12 cellular contexts compared by ENCODE assay signal in the genomic region with DNA sequence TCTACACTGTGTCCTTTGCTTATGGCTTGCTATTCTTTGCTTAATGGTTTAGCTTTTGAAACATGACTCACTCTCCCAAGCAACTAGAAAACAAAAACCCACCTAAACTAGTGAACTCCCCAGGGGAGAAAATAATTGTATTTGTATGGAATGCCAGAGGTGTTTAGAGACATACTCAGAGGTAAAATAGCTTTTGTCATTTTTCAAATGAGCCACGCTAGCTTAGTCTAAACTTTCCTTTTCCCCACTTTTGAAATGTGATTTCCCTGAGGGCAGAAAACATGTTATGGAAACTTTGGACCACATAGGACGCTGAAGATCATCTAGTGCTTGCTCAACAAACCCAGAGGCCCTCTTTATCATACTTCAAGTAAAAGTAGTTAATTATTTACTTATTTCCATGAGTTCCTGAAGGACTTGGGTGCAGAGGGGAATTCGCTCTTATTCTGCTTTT. TPM values are rescaled to one million over a fixed set of nuclear protein-coding genes. Genes with fewer than 3 reads are reported as not detected.
DNase-seq lines count a peak whose midpoint lies in the region; ATAC-seq and TF ChIP-seq lines count a peak whose summit lies in the region.
"Had no signal": no experiment of that assay in that cellular context is flagged by ENCODE, and none has a peak within 500 bp of the region (broad histone marks: within the 10 kb centered on the region; RNA-seq: fewer than 3 reads in every experiment).

No MANE protein-coding gene starts in this region.

- H3K36me3 Mint-ChIP-seq in CD4-positive, alpha-beta T cell (ENCODE audit: low read depth): no peaks in the 10 kb centered on the region
- peaks cover 2% of the 10 kb centered on the region for H3K36me3 Mint-ChIP-seq in activated naive CD8-positive, alpha-beta T cell

- no peaks in the 10 kb centered on the region for H3K36me3 ChIP-seq in HUES48 (ENCODE audit: control insufficient read depth, insufficient read depth, low read length)
- no peaks in the 10 kb centered on the region for H3K36me3 ChIP-seq in left lung
- H3K36me3 ChIP-seq: esophagus squamous epithelium, thoracic aorta had no signal

- H3K4me3 Mint-ChIP-seq in CD4-positive, alpha-beta T cell: no peak overlapping the region
- no peak overlapping the region for H3K4me3 Mint-ChIP-seq in activated naive CD8-positive, alpha-beta T cell

- intact Hi-C loops in CD4-positive, alpha-beta T cell (cut with DNase I, micrococcal nuclease): no loop called here
- intact Hi-C loops in left lung (cut with DNase I): no loop called here

- no peak for ATAC-seq in CD4-positive, alpha-beta T cell (ENCODE audit: poor library complexity)
- ATAC-seq in left lung (peak; percentile 85), HG03460 (IDR thresholded peaks at IDR 0.05; ENCODE audit: unreplicated experiment) (no peak)

- H3K27ac ChIP-seq in CD4-positive, alpha-beta T cell (ENCODE audit: low read depth, low read length): no peak overlapping the region
- H3K27ac ChIP-seq in HUES48 (ENCODE audit: low read depth, low read length): peak overlapping the region; percentile 71
- no peak overlapping the region for H3K27ac ChIP-seq in left lung
- H3K27ac ChIP-seq in coronary artery: no peak overlapping the region
- H3K27ac ChIP-seq: esophagus squamous epithelium, thoracic aorta had no signal

- H3K27me3 Mint-ChIP-seq in CD4-positive, alpha-beta T cell: no peaks in the 10 kb centered on the region
- H3K27me3 Mint-ChIP-seq in activated naive CD8-positive, alpha-beta T cell: no peaks in the 10 kb centered on the region

- H3K9me3 Mint-ChIP-seq in CD4-positive, alpha-beta T cell: no peaks in the 10 kb centered on the region
- no peaks in the 10 kb centered on the region for H3K9me3 Mint-ChIP-seq in activated naive CD8-positive, alpha-beta T cell (ENCODE audit: low read depth)

- no peaks in the 10 kb centered on the region for H3K9me3 ChIP-seq in CD4-positive, alpha-beta T cell (ENCODE audit: control insufficient read depth, low read length)
- no peaks in the 10 kb centered on the region for H3K9me3 ChIP-seq in HUES48 (ENCODE audit: control insufficient read depth, insufficient read depth, low read length)
- H3K9me3 ChIP-seq in left lung: no peaks in the 10 kb centered on the region
- H3K9me3 ChIP-seq: esophagus squamous epithelium, thoracic aorta had no signal

- no peaks in the 10 kb centered on the region for H3K27me3 ChIP-seq in CD4-positive, alpha-beta T cell (ENCODE audit: control insufficient read depth, insufficient read depth, low read length)
- H3K27me3 ChIP-seq in HUES48 (ENCODE audit: control insufficient read depth, insufficient read depth, low read length) (no peaks in the 10 kb centered on the region), left lung (no peaks in the 10 kb centered on the region)
- H3K27me3 ChIP-seq: esophagus squamous epithelium had no signal

- peaks cover 86% of the 10 kb centered on the region for H3K4me1 Mint-ChIP-seq in CD4-positive, alpha-beta T cell (ENCODE audit: low read depth)
- H3K4me1 Mint-ChIP-seq in activated naive CD8-positive, alpha-beta T cell (ENCODE audit: low read depth): peaks cover 88% of the 10 kb centered on the region

- H3K4me3 ChIP-seq in HUES48 (ENCODE audit: low read depth, low read length): no peak overlapping the region
- H3K4me3 ChIP-seq in left lung: no peak overlapping the region
- H3K4me3 ChIP-seq in coronary artery: no peak overlapping the region
- H3K4me3 ChIP-seq: esophagus squamous epithelium, thoracic aorta had no signal

- H3K9ac ChIP-seq in HUES48 (ENCODE audit: low read depth, low read length): no peak overlapping the region

- DNase-seq in CD4-positive, alpha-beta T cell: no peak
- DNase-seq in left lung: no peak
- no peak for DNase-seq in coronary artery (ENCODE audit: low spot score)
- no peak for DNase-seq in NCI-H1092 treated with DMSO at 0.1 percent for 48 hours (lab: John Stamatoyannopoulos, UW)
- DNase-seq in globus pallidus (ENCODE audit: low spot score): no peak
- DNase-seq: esophagus squamous epithelium, NCI-H526 had no signal

- H3K4me1 ChIP-seq in HUES48 (ENCODE audit: control insufficient read depth, insufficient read depth, low read length) (peaks cover 18% of the 10 kb centered on the region), left lung (peaks cover 0 to 11% of the 10 kb centered on the region in 2 donors)
- H3K4me1 ChIP-seq: esophagus squamous epithelium had no signal

- TF ChIP-seq CTCF in CD4-positive, alpha-beta T cell (IDR thresholded peaks at IDR 0.05): no peak
- TF ChIP-seq CTCF in left lung (IDR thresholded peaks at IDR 0.05) (no peak), coronary artery (IDR thresholded peaks at IDR 0.05) (no peak)

- CTCF ChIA-PET in CD4-positive, alpha-beta T cell (lab: Charles Lee): interaction anchor here (0.9 to 1.9 kb wide), 5 partner anchors 9 to 158 kb away, joined by 3 to 7 read pairs (median 4); a partner anchor contains a TSS

- POLR2A ChIA-PET in CD4-positive, alpha-beta T cell (lab: Charles Lee): interaction anchor here (1.1 to 4.5 kb wide), 9 partner anchors 9 to 416 kb away, joined by 4 to 32 read pairs (median 6); a partner anchor contains a TSS

- H3K27ac Mint-ChIP-seq in CD4-positive, alpha-beta T cell: peak overlapping the region; percentile 74
- peak overlapping the region; percentile 98 for H3K27ac Mint-ChIP-seq in activated naive CD8-positive, alpha-beta T cell

RNA-seq across cellular contexts. Expression of a gene that starts 16.5 kb away (rescaled TPM):
- 100 to 1,000 TPM; 474 to 490 TPM for total RNA-seq in CD4-positive, alpha-beta T cell
- total RNA-seq in left lung: 10 to 100 TPM; 10.9 to 25.1 TPM
- total RNA-seq: H1 had no signal

Comparison
In these comparisons a context has a peak if more than half of its experiments do, and no peak if none do; other contexts are left out.
1. RNA of a gene that starts 16.5 kb away (total RNA-seq): 474 to 490 TPM in CD4-positive, alpha-beta T cell; 10.9 to 25.1 TPM in left lung; every median in the first group is over 10 times any median in the second.